In the genomic region with DNA sequence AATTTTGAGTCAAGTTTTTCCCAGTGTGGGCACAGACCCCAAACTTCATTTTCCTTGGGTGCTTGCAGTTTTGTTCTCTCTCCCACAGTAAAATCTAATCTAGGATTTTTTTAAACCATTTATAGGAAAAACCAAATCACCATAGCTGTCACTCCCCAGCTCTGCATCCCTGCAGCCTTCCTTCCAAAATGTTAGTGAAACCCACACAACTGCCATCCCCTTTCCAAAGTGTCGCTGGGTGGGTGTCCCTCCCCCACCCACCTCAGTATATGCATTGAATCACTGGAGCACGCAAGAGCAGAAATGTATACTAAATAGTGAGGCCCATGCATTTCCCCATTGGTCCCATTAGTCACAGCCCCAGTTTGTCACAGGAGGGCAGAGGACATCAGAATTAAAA, we compare ENCODE assay signal across 1 cellular context.
TF ChIP-seq lines count a peak whose summit lies in the region.

No MANE protein-coding gene starts in this region.

TF ChIP-seq in IMR-90, 13 proteins besides CTCF, POLR2A, EP300 and RAD21:
- TF ChIP-seq, protein P1, sequence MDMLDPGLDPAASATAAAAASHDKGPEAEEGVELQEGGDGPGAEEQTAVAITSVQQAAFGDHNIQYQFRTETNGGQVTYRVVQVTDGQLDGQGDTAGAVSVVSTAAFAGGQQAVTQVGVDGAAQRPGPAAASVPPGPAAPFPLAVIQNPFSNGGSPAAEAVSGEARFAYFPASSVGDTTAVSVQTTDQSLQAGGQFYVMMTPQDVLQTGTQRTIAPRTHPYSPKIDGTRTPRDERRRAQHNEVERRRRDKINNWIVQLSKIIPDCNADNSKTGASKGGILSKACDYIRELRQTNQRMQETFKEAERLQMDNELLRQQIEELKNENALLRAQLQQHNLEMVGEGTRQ (IDR thresholded peaks at IDR 0.05; ENCODE audit: low read depth, low read length): no peak
- TF ChIP-seq MAZ (IDR thresholded peaks at IDR 0.05; ENCODE audit: borderline replicate concordance, low read depth, low read length) (no peak), RCOR1 (IDR thresholded peaks at IDR 0.05; ENCODE audit: insufficient replicate concordance, low read length) (no peak), BHLHE40 (IDR thresholded peaks at IDR 0.05; ENCODE audit: low read depth, low read length) (no peak)
- TF ChIP-seq, protein P2, sequence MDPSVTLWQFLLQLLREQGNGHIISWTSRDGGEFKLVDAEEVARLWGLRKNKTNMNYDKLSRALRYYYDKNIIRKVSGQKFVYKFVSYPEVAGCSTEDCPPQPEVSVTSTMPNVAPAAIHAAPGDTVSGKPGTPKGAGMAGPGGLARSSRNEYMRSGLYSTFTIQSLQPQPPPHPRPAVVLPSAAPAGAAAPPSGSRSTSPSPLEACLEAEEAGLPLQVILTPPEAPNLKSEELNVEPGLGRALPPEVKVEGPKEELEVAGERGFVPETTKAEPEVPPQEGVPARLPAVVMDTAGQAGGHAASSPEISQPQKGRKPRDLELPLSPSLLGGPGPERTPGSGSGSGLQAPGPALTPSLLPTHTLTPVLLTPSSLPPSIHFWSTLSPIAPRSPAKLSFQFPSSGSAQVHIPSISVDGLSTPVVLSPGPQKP (IDR thresholded peaks at IDR 0.05; ENCODE audit: borderline replicate concordance, low read depth, low read length): no peak
